ENCODE assay signal across 15 cellular contexts in the genomic region with DNA sequence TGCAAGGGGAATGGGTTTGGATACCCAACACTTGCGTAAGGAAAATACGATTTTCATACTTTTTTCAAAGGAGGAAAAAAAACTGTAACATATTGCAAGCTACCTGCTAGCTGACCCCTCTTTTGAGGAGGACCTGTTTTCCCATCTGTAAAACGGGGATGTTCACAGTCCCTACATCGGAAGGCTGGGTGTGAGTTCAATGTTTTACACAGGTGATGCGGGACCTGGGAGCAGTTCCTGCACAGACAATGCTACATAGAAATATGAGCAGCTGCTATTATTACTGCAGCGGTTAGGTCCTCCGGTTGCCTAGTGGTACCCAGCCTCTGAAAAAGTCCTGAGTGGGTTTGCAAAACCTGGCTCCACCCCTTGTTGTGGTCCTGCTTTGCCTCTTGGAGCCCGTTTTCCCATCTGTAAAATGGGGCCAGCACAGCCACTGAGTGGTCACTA. TPM values are rescaled to one million over a fixed set of nuclear protein-coding genes. Genes with fewer than 3 reads are reported as not detected.
A peak's percentile ranks its signal among the peaks of the same experiment; 100 is the strongest.
DNase-seq lines count a peak whose midpoint lies in the region; ATAC-seq and TF ChIP-seq lines count a peak whose summit lies in the region.
"Had no signal": no experiment of that assay in that cellular context is flagged by ENCODE, and none has a peak within 500 bp of the region (broad histone marks: within the 10 kb centered on the region; RNA-seq: fewer than 3 reads in every experiment).

No MANE protein-coding gene starts in this region.

- H3K4me1 ChIP-seq in CD8-positive, alpha-beta memory T cell (ENCODE audit: insufficient read depth, low read length) = peaks cover 47% of the 10 kb centered on the region
- H3K4me1 ChIP-seq in Loucy (ENCODE audit: insufficient read depth, low read length, poor library complexity, severe bottlenecking) (peaks cover 21% of the 10 kb centered on the region), uterus (peaks cover 0 to 6% of the 10 kb centered on the region in 2 donors)

- peaks cover 0 to 7% of the 10 kb centered on the region in 2 donors for H3K27me3 Mint-ChIP-seq in CD8-positive, alpha-beta memory T cell
- no peaks in the 10 kb centered on the region for H3K27me3 Mint-ChIP-seq in activated naive CD8-positive, alpha-beta T cell treated with anti-CD3 and anti-CD28 coated beads, Interleukin-2, amount 10 ng/mL, durations not matched to agents 7 days and 5 days
- peaks cover 19% of the 10 kb centered on the region for H3K27me3 Mint-ChIP-seq in nephron (ENCODE audit: low read depth)

- intact Hi-C loops in uterus (cut with DNase I; ENCODE audit: low total_unique reads) = no loop called here

- peaks cover 6% of the 10 kb centered on the region for H4K20me1 ChIP-seq in Loucy (ENCODE audit: insufficient read depth, low read length, poor library complexity, severe bottlenecking)

- peak overlapping the region; percentile 8 for H3K27ac ChIP-seq in CD8-positive, alpha-beta memory T cell (ENCODE audit: low read depth, low read length)
- H3K27ac ChIP-seq in uterus = peak overlapping the region in 1 of 2 donors; percentile 93
- H3K27ac ChIP-seq: SJSA1 had no signal

- peak overlapping the region; percentile 83 for H3K4me2 ChIP-seq in Loucy (ENCODE audit: low read depth, low read length, poor library complexity, severe bottlenecking)

- no peak for DNase-seq in CD8-positive, alpha-beta memory T cell
- DNase-seq in activated naive CD8-positive, alpha-beta T cell treated with anti-CD3 and anti-CD28 coated beads, Interleukin-2, amount 10 ng/mL, durations not matched to agents 7 days and 5 days = no peak
- DNase-seq in uterus (no peak), epidermal melanocyte (ENCODE audit: insufficient read length, low spot score) (no peak), GM10266 (ENCODE audit: extremely low spot score) (no peak)
- DNase-seq: NCI-H69, substantia nigra had no signal

- H3K4me3 ChIP-seq in CD8-positive, alpha-beta memory T cell (ENCODE audit: low read length) = peak overlapping the region; percentile 83
- peak overlapping the region; percentile 87 for H3K4me3 ChIP-seq in Loucy (ENCODE audit: low read length, poor library complexity, severe bottlenecking)
- H3K4me3 ChIP-seq in uterus = no peak overlapping the region
- H3K4me3 ChIP-seq: SJSA1 had no signal

- H3K9me2 ChIP-seq in Loucy (replicated peaks; ENCODE audit: low read depth, low read length) = no peaks in the 10 kb centered on the region

- no peaks in the 10 kb centered on the region for H3K27me3 ChIP-seq in CD8-positive, alpha-beta memory T cell (ENCODE audit: insufficient read depth, low read length, poor library complexity, severe bottlenecking)
- H3K27me3 ChIP-seq in Loucy (ENCODE audit: insufficient read depth, low read length, poor library complexity, severe bottlenecking) = no peaks in the 10 kb centered on the region
- no peaks in the 10 kb centered on the region for H3K27me3 ChIP-seq in uterus
- H3K27me3 ChIP-seq: SJSA1 had no signal

- H3F3A ChIP-seq in Loucy (ENCODE audit: low read depth) = no peaks in the 10 kb centered on the region

- peaks cover 29% of the 10 kb centered on the region for H3K79me2 ChIP-seq in Loucy (ENCODE audit: insufficient read depth, low read length)

- no peaks in the 10 kb centered on the region for H3K9me3 Mint-ChIP-seq in CD8-positive, alpha-beta memory T cell
- H3K9me3 Mint-ChIP-seq in activated naive CD8-positive, alpha-beta T cell treated with anti-CD3 and anti-CD28 coated beads, Interleukin-2, amount 10 ng/mL, durations not matched to agents 7 days and 5 days = no peaks in the 10 kb centered on the region
- H3K9me3 Mint-ChIP-seq in nephron = no peaks in the 10 kb centered on the region

- H3K27ac Mint-ChIP-seq in CD8-positive, alpha-beta memory T cell = peak overlapping the region; percentile 66 to 98 (median 90)
- H3K27ac Mint-ChIP-seq in activated naive CD8-positive, alpha-beta T cell treated with anti-CD3 and anti-CD28 coated beads, Interleukin-2, amount 10 ng/mL, durations not matched to agents 7 days and 5 days = peak overlapping the region; percentile 98
- peak overlapping the region in 2 of 3 experiments; percentile 12 to 52 for H3K27ac Mint-ChIP-seq in nephron
- H3K27ac Mint-ChIP-seq: CD14-positive monocyte had no signal

- H2AFZ ChIP-seq in Loucy (ENCODE audit: low read length) = no peak overlapping the region

- peak overlapping the region; percentile 74 to 93 (median 87) for H3K4me3 Mint-ChIP-seq in CD8-positive, alpha-beta memory T cell
- peak overlapping the region; percentile 98 for H3K4me3 Mint-ChIP-seq in activated naive CD8-positive, alpha-beta T cell treated with anti-CD3 and anti-CD28 coated beads, Interleukin-2, amount 10 ng/mL, durations not matched to agents 7 days and 5 days
- peak overlapping the region; percentile 72 to 84 (median 83) for H3K4me3 Mint-ChIP-seq in nephron

- no peak for ATAC-seq in activated naive CD8-positive, alpha-beta T cell treated with anti-CD3 and anti-CD28 coated beads, Interleukin-2, amount 10 ng/mL, durations not matched to agents 7 days and 5 days (ENCODE audit: low read depth)
- ATAC-seq in GM19452 (IDR thresholded peaks at IDR 0.05; ENCODE audit: unreplicated experiment) = no peak

- POLR2A ChIA-PET in CD8-positive, alpha-beta memory T cell (lab: Charles Lee) = interaction anchor here (1.0 to 1.3 kb wide), 2 partner anchors 14 to 28 kb away, joined by 3 to 7 read pairs; no protein-coding TSS in a partner anchor
- POLR2A ChIA-PET in activated naive CD8-positive, alpha-beta T cell treated with anti-CD3 and anti-CD28 coated beads, Interleukin-2, amount 10 ng/mL, durations not matched to agents 7 days and 5 days (lab: Charles Lee) = interaction anchor here (0.6 to 11.8 kb wide), 41 partner anchors 11 to 308 kb away, joined by 3 to 227 read pairs (median 7); partner anchors contain the start of gene CLEC16A

- TF ChIP-seq CTCF in Loucy (conservative IDR thresholded peaks at IDR 0.05; ENCODE audit: low read length) (no peak), nephron (IDR thresholded peaks at IDR 0.05; ENCODE audit: unreplicated experiment in 3 of 3) (no peak), uterus (IDR thresholded peaks at IDR 0.05) (no peak), GM10266 (IDR thresholded peaks at IDR 0.05; ENCODE audit: control insufficient read depth, insufficient read depth, low read depth, missing control alignments) (no peak)

- H3K4me1 Mint-ChIP-seq in CD8-positive, alpha-beta memory T cell = peaks cover 32 to 49% (median 40%) of the 10 kb centered on the region in 3 donors
- H3K4me1 Mint-ChIP-seq in activated naive CD8-positive, alpha-beta T cell treated with anti-CD3 and anti-CD28 coated beads, Interleukin-2, amount 10 ng/mL, durations not matched to agents 7 days and 5 days = peaks cover 41% of the 10 kb centered on the region
- peaks cover 26% of the 10 kb centered on the region for H3K4me1 Mint-ChIP-seq in nephron

- peaks cover 0 to 22% (median 6%) of the 10 kb centered on the region in 3 donors for H3K36me3 Mint-ChIP-seq in CD8-positive, alpha-beta memory T cell
- H3K36me3 Mint-ChIP-seq in activated naive CD8-positive, alpha-beta T cell treated with anti-CD3 and anti-CD28 coated beads, Interleukin-2, amount 10 ng/mL, durations not matched to agents 7 days and 5 days = peaks cover 58% of the 10 kb centered on the region
- peaks cover 12% of the 10 kb centered on the region for H3K36me3 Mint-ChIP-seq in nephron (ENCODE audit: low read depth)

- no peaks in the 10 kb centered on the region for H3K36me3 ChIP-seq in CD8-positive, alpha-beta memory T cell (ENCODE audit: insufficient read depth, low read length)
- no peaks in the 10 kb centered on the region for H3K36me3 ChIP-seq in Loucy (ENCODE audit: insufficient read depth, low read length)
- no peaks in the 10 kb centered on the region for H3K36me3 ChIP-seq in uterus

- CTCF ChIA-PET in CD8-positive, alpha-beta memory T cell (lab: Charles Lee) = interaction anchor here (0.8 to 1.8 kb wide), 10 partner anchors 10 to 296 kb away, joined by 3 to 6 read pairs (median 3); no protein-coding TSS in a partner anchor

- H3K9ac ChIP-seq in Loucy (ENCODE audit: low read depth, low read length, poor library complexity, severe bottlenecking) = peak overlapping the region; percentile 69

- no peak for TF ChIP-seq POLR2A in uterus (IDR thresholded peaks at IDR 0.05)

- H3K9me3 ChIP-seq in CD8-positive, alpha-beta memory T cell (ENCODE audit: low read length) = no peaks in the 10 kb centered on the region
- H3K9me3 ChIP-seq in Loucy (ENCODE audit: insufficient read depth, low read depth, low read length) (no peaks in the 10 kb centered on the region), uterus (no peaks in the 10 kb centered on the region)
- H3K9me3 ChIP-seq: SJSA1 had no signal

RNA-seq across cellular contexts. Expression of gene SOCS1, which starts 3.5 kb away (rescaled TPM):
- 100 to 1,000 TPM; 128 to 144 TPM for total RNA-seq in CD8-positive, alpha-beta memory T cell
- 17.1 TPM for polyA plus RNA-seq in CD8-positive, alpha-beta memory T cell
- total RNA-seq in activated naive CD8-positive, alpha-beta T cell treated with anti-CD3 and anti-CD28 coated beads, Interleukin-2, amount 10 ng/mL, durations not matched to agents 7 days and 5 days = 100 to 1,000 TPM; 165 to 176 TPM
- total RNA-seq in uterus = 10 to 100 TPM in 1 of 4 donors, 1 to 10 TPM in 2, not detected in 1; 6.4 to 45.3 (median 7.6) TPM

RNA-seq across cellular contexts. Expression of gene TNP2, which starts 16.6 kb away (rescaled TPM):
- total RNA-seq in CD8-positive, alpha-beta memory T cell = not detected
- polyA plus RNA-seq in CD8-positive, alpha-beta memory T cell = not detected
- total RNA-seq in activated naive CD8-positive, alpha-beta T cell treated with anti-CD3 and anti-CD28 coated beads, Interleukin-2, amount 10 ng/mL, durations not matched to agents 7 days and 5 days = not detected
- total RNA-seq in uterus = not detected
- total RNA-seq: bronchial epithelial cell, epithelial cell of proximal tubule, SJSA1 had no signal
- polyA plus RNA-seq: CD14-positive monocyte, keratinocyte had no signal

RNA-seq across cellular contexts. Expression of gene PRM3, which starts 20.9 kb away (rescaled TPM):
- not detected for total RNA-seq in CD8-positive, alpha-beta memory T cell
- polyA plus RNA-seq in CD8-positive, alpha-beta memory T cell = not detected
- not detected for total RNA-seq in activated naive CD8-positive, alpha-beta T cell treated with anti-CD3 and anti-CD28 coated beads, Interleukin-2, amount 10 ng/mL, durations not matched to agents 7 days and 5 days
- not detected for total RNA-seq in uterus
- total RNA-seq: bronchial epithelial cell, epithelial cell of proximal tubule, SJSA1 had no signal
- polyA plus RNA-seq: CD14-positive monocyte, keratinocyte had no signal

RNA-seq across cellular contexts. Expression of gene PRM2, which starts 23.8 kb away (rescaled TPM):
- not detected for total RNA-seq in CD8-positive, alpha-beta memory T cell
- polyA plus RNA-seq in CD8-positive, alpha-beta memory T cell = not detected
- total RNA-seq in activated naive CD8-positive, alpha-beta T cell treated with anti-CD3 and anti-CD28 coated beads, Interleukin-2, amount 10 ng/mL, durations not matched to agents 7 days and 5 days = not detected
- not detected for total RNA-seq in uterus
- total RNA-seq: bronchial epithelial cell, epithelial cell of proximal tubule, SJSA1 had no signal
- polyA plus RNA-seq: CD14-positive monocyte, keratinocyte had no signal

RNA-seq across cellular contexts. Expression of gene PRM1, which starts 28.6 kb away (rescaled TPM):
- not detected for total RNA-seq in CD8-positive, alpha-beta memory T cell
- polyA plus RNA-seq in CD8-positive, alpha-beta memory T cell = not detected
- total RNA-seq in activated naive CD8-positive, alpha-beta T cell treated with anti-CD3 and anti-CD28 coated beads, Interleukin-2, amount 10 ng/mL, durations not matched to agents 7 days and 5 days = not detected
- not detected for total RNA-seq in uterus
- total RNA-seq: bronchial epithelial cell, epithelial cell of proximal tubule, SJSA1 had no signal
- polyA plus RNA-seq: CD14-positive monocyte, keratinocyte had no signal

Comparison
In these comparisons a context has a peak if more than half of its experiments do, and no peak if none do; other contexts are left out.
1. H3K4me3 ChIP-seq: peak in CD8-positive, alpha-beta memory T cell (single experiment) and Loucy (single experiment); none in uterus (0 of 2).
2. H3K27ac Mint-ChIP-seq: peak in every context shown above with its lines; median percentile 98 in activated naive CD8-positive, alpha-beta T cell treated with anti-CD3 and anti-CD28 coated beads, Interleukin-2, amount 10 ng/mL, durations not matched to agents 7 days and 5 days; 90 in CD8-positive, alpha-beta memory T cell; 32 in nephron.
3. Peak in every context shown above with its lines, with median percentiles within 50 percentile points of each other: H3K4me3 Mint-ChIP-seq.